In genomic region chr14:69237584-69237983, GRCh38 we compare ENCODE assay signal across 25 cellular contexts.
"Had no signal": no experiment of that assay in that cellular context is flagged by ENCODE, and none has a peak within 500 bp of the region (broad histone marks: within the 10 kb centered on the region; RNA-seq: fewer than 3 reads in every experiment).

No MANE protein-coding gene starts in this region.

- ATAC-seq: heart right ventricle; right lobe of liver; stimulated activated naive B cell treated with anti-CD40 and anti-IgM and Interleukin-4, amounts not matched to agents 10 μg/mL and 1 μg/mL and 100 μg/mL, for 72 hours had no signal

- H3K4me3 Mint-ChIP-seq: mesothelial cell of epicardium; naive B cell; natural killer cell; nephron progenitor cell; stimulated activated naive B cell treated with anti-CD40 and anti-IgM and Interleukin-4, amounts not matched to agents 10 μg/mL and 1 μg/mL and 100 μg/mL, for 72 hours had no signal

- H3K4me1 Mint-ChIP-seq: mesothelial cell of epicardium; natural killer cell; stimulated activated naive B cell treated with anti-CD40 and anti-IgM and Interleukin-4, amounts not matched to agents 10 μg/mL and 1 μg/mL and 100 μg/mL, for 72 hours had no signal

- DNase-seq: heart right ventricle; islet precursor cell; left ventricle myocardium inferior; mesendoderm; naive B cell; natural killer cell; nephron progenitor cell; ovary; right lobe of liver; stimulated activated CD4-positive, alpha-beta T cell treated with anti-CD3 and anti-CD28 coated beads, Interleukin-1b, Interleukin-23, amount 100 ng/mL, for 48 hours; stimulated activated CD4-positive, alpha-beta T cell treated with anti-CD3 and anti-CD28 coated beads, Interleukin-2, amount 100 ng/mL, for 48 hours; stimulated activated CD4-positive, alpha-beta T cell treated with anti-CD3 and anti-CD28 coated beads, Interleukin-4, amount 100 ng/mL, for 4 hours; stimulated activated CD8-positive, alpha-beta memory T cell treated with anti-CD3 and anti-CD28 coated beads, Interleukin-4, amount 100 ng/mL, for 48 hours; stimulated activated naive B cell treated with anti-CD40 and anti-IgM and Interleukin-4, amounts not matched to agents 10 μg/mL and 1 μg/mL and 100 μg/mL, for 72 hours; stomach; testis; thyroid gland; transverse colon had no signal

- H3K79me2 ChIP-seq: hepatocyte had no signal

- H3K27ac Mint-ChIP-seq: mesothelial cell of epicardium, naive B cell, natural killer cell, nephron progenitor cell, progenitor cell of endocrine pancreas had no signal

- H3K36me3 ChIP-seq: ovary had no signal

- H3K9me3 Mint-ChIP-seq: mesothelial cell of epicardium; naive B cell; natural killer cell; nephron progenitor cell; stimulated activated naive B cell treated with anti-CD40 and anti-IgM and Interleukin-4, amounts not matched to agents 10 μg/mL and 1 μg/mL and 100 μg/mL, for 72 hours had no signal

- H3K9me3 ChIP-seq: heart right ventricle, left ventricle myocardium inferior, ovary, right atrium auricular region, right lobe of liver, stomach, testis, thyroid gland, transverse colon, upper lobe of left lung had no signal

- H3K27me3 ChIP-seq: heart right ventricle, hepatocyte, ovary, right atrium auricular region, right lobe of liver, stomach, testis, thyroid gland, transverse colon, upper lobe of left lung had no signal

- H3K4me2 ChIP-seq: hepatocyte, smooth muscle cell had no signal

- H3K4me3 ChIP-seq: heart right ventricle, hepatocyte, left ventricle myocardium inferior, lung, ovary, right atrium auricular region, right lobe of liver, smooth muscle cell, stomach, testis, thyroid gland, transverse colon, upper lobe of left lung had no signal

- H3K27ac ChIP-seq: heart right ventricle, hepatocyte, left ventricle myocardium inferior, ovary, right atrium auricular region, right lobe of liver, stomach, testis, thyroid gland, transverse colon, upper lobe of left lung had no signal

- H3K27me3 Mint-ChIP-seq: naive B cell; progenitor cell of endocrine pancreas; stimulated activated naive B cell treated with anti-CD40 and anti-IgM and Interleukin-4, amounts not matched to agents 10 μg/mL and 1 μg/mL and 100 μg/mL, for 72 hours had no signal

- H2AFZ ChIP-seq: hepatocyte had no signal
